Comparison of ENCODE assay signal across 11 cellular contexts in the genomic region with DNA sequence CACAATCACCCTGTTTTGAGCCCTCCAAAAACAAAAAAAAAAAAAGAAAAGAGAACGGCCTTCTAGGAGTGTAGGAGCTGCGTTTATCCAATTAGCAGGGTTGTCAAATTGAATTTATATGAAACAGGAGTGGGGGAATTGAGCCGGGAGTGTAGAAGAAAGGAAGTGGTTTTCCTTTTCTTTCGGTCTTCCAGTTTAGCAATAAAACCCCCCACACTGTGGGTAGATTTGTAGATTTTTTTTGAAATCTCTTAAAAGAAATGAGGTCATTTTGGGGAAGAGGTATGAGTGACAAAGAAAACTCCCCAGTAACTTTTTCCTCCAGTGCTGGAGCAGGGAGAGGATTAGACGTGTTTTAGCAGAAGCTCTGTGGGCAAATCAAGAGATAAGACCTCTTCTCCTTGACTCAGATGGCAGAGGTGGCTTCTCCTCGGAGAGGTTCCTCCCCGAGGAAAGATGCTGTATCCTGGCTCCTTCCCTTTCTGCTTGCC.
A peak's percentile ranks its signal among the peaks of the same experiment; 100 is the strongest.
DNase-seq lines count a peak whose midpoint lies in the region; ATAC-seq, FAIRE-seq and TF ChIP-seq lines count a peak whose summit lies in the region.
"Had no signal": no experiment of that assay in that cellular context is flagged by ENCODE, and none has a peak within 500 bp of the region (broad histone marks: within the 10 kb centered on the region; RNA-seq: fewer than 3 reads in every experiment).

No MANE protein-coding gene starts in this region.

- H3K9me3 Mint-ChIP-seq in nephron: no peaks in the 10 kb centered on the region
- H3K9me3 Mint-ChIP-seq: T-cell had no signal

- H3K4me3 ChIP-seq in AG10803 (ENCODE audit: low read length): peak overlapping the region; percentile 2
- H3K4me3 ChIP-seq: pancreas had no signal

- H3K27me3 Mint-ChIP-seq in nephron (ENCODE audit: low read depth): peaks cover 3% of the 10 kb centered on the region

- TF ChIP-seq CTCF in AG10803 (conservative IDR thresholded peaks at IDR 0.05; ENCODE audit: low read length) (no peak), nephron (IDR thresholded peaks at IDR 0.05; ENCODE audit: unreplicated experiment in 3 of 3) (no peak)

- in situ Hi-C loops in KBM-7 (cut with MboI; ENCODE audit: low pct_unique_long_range_greater_than_20kb, low sequenced_read_pairs): no loop called here

- FAIRE-seq in H54 (lab: Jason Lieb, UNC): no peak
- FAIRE-seq: pancreas had no signal

- TF ChIP-seq POLR2A in H54 (IDR thresholded peaks at IDR 0.05; ENCODE audit: low read depth, low read length): no peak

- peak overlapping the region; percentile 53 to 66 (median 60) for H3K4me3 Mint-ChIP-seq in nephron
- H3K4me3 Mint-ChIP-seq: T-cell had no signal

- peaks cover 86% of the 10 kb centered on the region for H3K4me1 Mint-ChIP-seq in nephron

- H3K27ac Mint-ChIP-seq in nephron: peak overlapping the region; percentile 92 to 97 (median 97)
- H3K27ac Mint-ChIP-seq: T-cell had no signal

- no peak for ATAC-seq in HG03469 (IDR thresholded peaks at IDR 0.05; ENCODE audit: unreplicated experiment)
- ATAC-seq: T-cell had no signal

- DNase-seq in AG10803 (ENCODE audit: low read depth) (peak; percentile 84), KBM-7 (peak; percentile 87), astrocyte of the hippocampus (ENCODE audit: low read depth, low spot score) (peak; percentile 63), H54 (ENCODE audit: insufficient read length, low spot score) (no peak), COLO668 (lab: John Stamatoyannopoulos, UW; ENCODE audit: unreplicated experiment) (no peak)
- no peak for DNase-seq in activated CD4-positive, CD25-positive, alpha-beta regulatory T cell (lab: John Stamatoyannopoulos, UW)
- DNase-seq: pancreas; stimulated activated CD8-positive, alpha-beta memory T cell treated with anti-CD3 and anti-CD28 coated beads, Interleukin-4, amount 100 ng/mL, for 48 hours; T-cell had no signal

- H3K36me3 Mint-ChIP-seq in nephron (ENCODE audit: low read depth): peaks cover 33% of the 10 kb centered on the region
- H3K36me3 Mint-ChIP-seq: T-cell had no signal

Comparison
In these comparisons a context has a peak if more than half of its experiments do, and no peak if none do; other contexts are left out.
1. DNase-seq: peak in AG10803 (single experiment), KBM-7 (single experiment) and astrocyte of the hippocampus (single experiment); none in H54 (single experiment), COLO668 (single experiment) and activated CD4-positive, CD25-positive, alpha-beta regulatory T cell (0 of 4).